ENCODE assay signal across 8 cellular contexts in the genomic region with DNA sequence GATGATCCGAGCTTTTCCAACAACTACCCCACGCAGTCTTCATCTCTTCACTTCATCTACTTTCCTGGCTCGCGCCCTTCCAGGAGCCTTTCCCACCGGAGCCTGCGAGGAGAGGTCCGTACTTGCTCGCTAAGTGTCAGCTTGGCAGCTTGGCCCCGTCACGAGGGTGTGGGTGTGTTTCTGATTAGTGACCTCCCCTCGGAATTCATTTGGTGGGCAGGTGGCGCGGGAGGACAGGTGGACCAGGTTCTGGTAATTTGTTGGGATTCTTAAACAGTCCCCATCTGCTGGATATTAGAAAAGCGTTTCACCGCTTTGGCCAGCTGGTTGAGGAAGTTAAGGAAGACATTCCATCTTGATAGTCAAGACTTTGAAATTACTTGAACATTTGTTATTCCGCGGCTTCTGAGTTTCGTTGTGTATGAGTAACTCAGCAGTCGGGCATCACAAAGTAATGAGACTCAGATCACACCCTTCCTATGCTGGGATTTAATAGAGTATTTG. TPM values are rescaled to one million over a fixed set of nuclear protein-coding genes. Genes with fewer than 3 reads are reported as not detected.
DNase-seq lines count a peak whose midpoint lies in the region; ATAC-seq and TF ChIP-seq lines count a peak whose summit lies in the region.

No MANE protein-coding gene starts in this region.

- intact Hi-C loops in ascending aorta (cut with DNase I): loop anchor here (5.0 to 10.0 kb wide), 2 partner anchors 475 to 1288 kb away; no protein-coding TSS in a partner anchor

- H3K36me3 ChIP-seq in BLaER1 treated with 17β-estradiol and CSF1 and Interleukin-3, amounts not matched to agents 10 nM and 100 nM: peaks cover 38 to 46% (median 41%) of the 10 kb centered on the region in 11 experiments; a peak in 21 of 22 replicates
- peaks cover 4 to 8% of the 10 kb centered on the region in 2 donors for H3K36me3 ChIP-seq in ascending aorta

- no peaks in the 10 kb centered on the region for H3K27me3 ChIP-seq in BLaER1 treated with 17β-estradiol and CSF1 and Interleukin-3, amounts not matched to agents 10 nM and 100 nM
- no peaks in the 10 kb centered on the region for H3K27me3 ChIP-seq in ascending aorta

- H3K9ac ChIP-seq in BLaER1 treated with 17β-estradiol and CSF1 and Interleukin-3, amounts not matched to agents 10 nM and 100 nM: peak overlapping the region; percentile 88 to 98 (median 93)

- peak overlapping the region; percentile 72 to 95 (median 94) for H3K4me3 ChIP-seq in BLaER1 treated with 17β-estradiol and CSF1 and Interleukin-3, amounts not matched to agents 10 nM and 100 nM
- H3K4me3 ChIP-seq in ascending aorta (peak overlapping the region; percentile 69 to 81), iPS-11a (ENCODE audit: low read depth, low read length) (peak overlapping the region; percentile 98), skin epidermis (peak overlapping the region; percentile 72 to 92 (median 74))

- peak overlapping the region; percentile 79 to 100 (median 95) for H3K4me2 ChIP-seq in BLaER1 treated with 17β-estradiol and CSF1 and Interleukin-3, amounts not matched to agents 10 nM and 100 nM

- ATAC-seq in GM19328 (IDR thresholded peaks at IDR 0.05; ENCODE audit: unreplicated experiment) (peak; percentile 24), HG03442 (IDR thresholded peaks at IDR 0.05; ENCODE audit: unreplicated experiment) (peak; percentile 28)

- DNase-seq in SK-MEL-5 (ENCODE audit: low read depth, low spot score) (peak; percentile 57), ascending aorta (ENCODE audit: low spot score in 2 of 2) (peak; percentile 32 to 81), NCI-H1436 treated with DMSO at 0.1 percent for 48 hours (lab: John Stamatoyannopoulos, UW) (no peak)

- no peak for TF ChIP-seq CTCF in ascending aorta (IDR thresholded peaks at IDR 0.05)

- in situ Hi-C loops in SK-MEL-5 (cut with HindIII; ENCODE audit: low pct_unique_long_range_greater_than_20kb, low sequenced_read_pairs): no loop called here

- peaks cover 20 to 43% (median 29%) of the 10 kb centered on the region in 10 experiments for H3K4me1 ChIP-seq in BLaER1 treated with 17β-estradiol and CSF1 and Interleukin-3, amounts not matched to agents 10 nM and 100 nM
- peaks cover 0 to 9% of the 10 kb centered on the region in 2 donors for H3K4me1 ChIP-seq in ascending aorta

- H3K9me3 ChIP-seq in BLaER1 treated with 17β-estradiol and CSF1 and Interleukin-3, amounts not matched to agents 10 nM and 100 nM (replicated peaks in 1 of 11): no peaks in the 10 kb centered on the region
- H3K9me3 ChIP-seq in ascending aorta: no peaks in the 10 kb centered on the region

- H4K20me1 ChIP-seq in BLaER1 treated with 17β-estradiol and CSF1 and Interleukin-3, amounts not matched to agents 10 nM and 100 nM: peaks cover 0 to 21% (median 7%) of the 10 kb centered on the region in 11 experiments; a peak in 10 of 22 replicates

- H3K27ac ChIP-seq in BLaER1 treated with 17β-estradiol and CSF1 and Interleukin-3, amounts not matched to agents 10 nM and 100 nM: peak overlapping the region; percentile 89 to 98 (median 94)
- H3K27ac ChIP-seq in ascending aorta: peak overlapping the region; percentile 76 to 87
- peak overlapping the region; percentile 60 to 97 (median 92) for H3K27ac ChIP-seq in skin epidermis

RNA-seq across cellular contexts. Expression of a gene that starts 0.5 kb away (rescaled TPM):
- total RNA-seq in SK-MEL-5 (2014; rRNA removed; shearing (Covaris generic)): 106 and 110 TPM in 2 replicates
- 57.1 and 70.0 TPM in 2 replicates for polyA plus RNA-seq in SK-MEL-5 (2015; cell fraction: cytosol; rRNA removed)
- polyA plus RNA-seq in SK-MEL-5 (2015; cell fraction: nucleus; rRNA removed): 162 and 187 TPM in 2 replicates
- total RNA-seq in ascending aorta: 28.8 TPM
